Comparison of ENCODE assay signal across 1 cellular context in the genomic region with DNA sequence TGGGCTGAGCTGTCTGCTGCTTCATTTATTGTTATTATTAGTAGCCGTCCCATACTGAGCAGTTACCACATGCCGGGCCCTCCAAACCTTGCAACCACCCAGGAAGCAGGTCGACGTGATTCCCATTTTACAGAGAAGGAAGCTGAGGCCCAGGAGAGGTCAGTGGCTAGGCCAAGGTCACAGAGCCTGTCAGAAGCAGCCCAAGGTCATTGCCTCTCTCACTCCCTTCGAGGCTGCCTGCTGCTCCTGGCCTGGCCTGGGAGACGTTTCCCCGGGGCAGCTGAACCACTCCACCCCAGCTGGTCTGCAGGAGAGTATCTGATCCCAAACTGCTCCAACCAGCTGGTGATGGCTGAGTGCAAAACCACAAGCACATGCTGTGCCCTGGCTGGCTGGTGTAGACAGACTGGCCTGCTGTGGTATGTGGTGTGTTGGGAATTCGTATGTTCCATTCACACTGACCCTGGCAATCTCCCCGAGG.
TF ChIP-seq lines count a peak whose summit lies in the region.

No MANE protein-coding gene starts in this region.

TF ChIP-seq in GM23338, 12 proteins besides CTCF, POLR2A, EP300 and RAD21 (continued from another document):
- TF ChIP-seq, protein P1, sequence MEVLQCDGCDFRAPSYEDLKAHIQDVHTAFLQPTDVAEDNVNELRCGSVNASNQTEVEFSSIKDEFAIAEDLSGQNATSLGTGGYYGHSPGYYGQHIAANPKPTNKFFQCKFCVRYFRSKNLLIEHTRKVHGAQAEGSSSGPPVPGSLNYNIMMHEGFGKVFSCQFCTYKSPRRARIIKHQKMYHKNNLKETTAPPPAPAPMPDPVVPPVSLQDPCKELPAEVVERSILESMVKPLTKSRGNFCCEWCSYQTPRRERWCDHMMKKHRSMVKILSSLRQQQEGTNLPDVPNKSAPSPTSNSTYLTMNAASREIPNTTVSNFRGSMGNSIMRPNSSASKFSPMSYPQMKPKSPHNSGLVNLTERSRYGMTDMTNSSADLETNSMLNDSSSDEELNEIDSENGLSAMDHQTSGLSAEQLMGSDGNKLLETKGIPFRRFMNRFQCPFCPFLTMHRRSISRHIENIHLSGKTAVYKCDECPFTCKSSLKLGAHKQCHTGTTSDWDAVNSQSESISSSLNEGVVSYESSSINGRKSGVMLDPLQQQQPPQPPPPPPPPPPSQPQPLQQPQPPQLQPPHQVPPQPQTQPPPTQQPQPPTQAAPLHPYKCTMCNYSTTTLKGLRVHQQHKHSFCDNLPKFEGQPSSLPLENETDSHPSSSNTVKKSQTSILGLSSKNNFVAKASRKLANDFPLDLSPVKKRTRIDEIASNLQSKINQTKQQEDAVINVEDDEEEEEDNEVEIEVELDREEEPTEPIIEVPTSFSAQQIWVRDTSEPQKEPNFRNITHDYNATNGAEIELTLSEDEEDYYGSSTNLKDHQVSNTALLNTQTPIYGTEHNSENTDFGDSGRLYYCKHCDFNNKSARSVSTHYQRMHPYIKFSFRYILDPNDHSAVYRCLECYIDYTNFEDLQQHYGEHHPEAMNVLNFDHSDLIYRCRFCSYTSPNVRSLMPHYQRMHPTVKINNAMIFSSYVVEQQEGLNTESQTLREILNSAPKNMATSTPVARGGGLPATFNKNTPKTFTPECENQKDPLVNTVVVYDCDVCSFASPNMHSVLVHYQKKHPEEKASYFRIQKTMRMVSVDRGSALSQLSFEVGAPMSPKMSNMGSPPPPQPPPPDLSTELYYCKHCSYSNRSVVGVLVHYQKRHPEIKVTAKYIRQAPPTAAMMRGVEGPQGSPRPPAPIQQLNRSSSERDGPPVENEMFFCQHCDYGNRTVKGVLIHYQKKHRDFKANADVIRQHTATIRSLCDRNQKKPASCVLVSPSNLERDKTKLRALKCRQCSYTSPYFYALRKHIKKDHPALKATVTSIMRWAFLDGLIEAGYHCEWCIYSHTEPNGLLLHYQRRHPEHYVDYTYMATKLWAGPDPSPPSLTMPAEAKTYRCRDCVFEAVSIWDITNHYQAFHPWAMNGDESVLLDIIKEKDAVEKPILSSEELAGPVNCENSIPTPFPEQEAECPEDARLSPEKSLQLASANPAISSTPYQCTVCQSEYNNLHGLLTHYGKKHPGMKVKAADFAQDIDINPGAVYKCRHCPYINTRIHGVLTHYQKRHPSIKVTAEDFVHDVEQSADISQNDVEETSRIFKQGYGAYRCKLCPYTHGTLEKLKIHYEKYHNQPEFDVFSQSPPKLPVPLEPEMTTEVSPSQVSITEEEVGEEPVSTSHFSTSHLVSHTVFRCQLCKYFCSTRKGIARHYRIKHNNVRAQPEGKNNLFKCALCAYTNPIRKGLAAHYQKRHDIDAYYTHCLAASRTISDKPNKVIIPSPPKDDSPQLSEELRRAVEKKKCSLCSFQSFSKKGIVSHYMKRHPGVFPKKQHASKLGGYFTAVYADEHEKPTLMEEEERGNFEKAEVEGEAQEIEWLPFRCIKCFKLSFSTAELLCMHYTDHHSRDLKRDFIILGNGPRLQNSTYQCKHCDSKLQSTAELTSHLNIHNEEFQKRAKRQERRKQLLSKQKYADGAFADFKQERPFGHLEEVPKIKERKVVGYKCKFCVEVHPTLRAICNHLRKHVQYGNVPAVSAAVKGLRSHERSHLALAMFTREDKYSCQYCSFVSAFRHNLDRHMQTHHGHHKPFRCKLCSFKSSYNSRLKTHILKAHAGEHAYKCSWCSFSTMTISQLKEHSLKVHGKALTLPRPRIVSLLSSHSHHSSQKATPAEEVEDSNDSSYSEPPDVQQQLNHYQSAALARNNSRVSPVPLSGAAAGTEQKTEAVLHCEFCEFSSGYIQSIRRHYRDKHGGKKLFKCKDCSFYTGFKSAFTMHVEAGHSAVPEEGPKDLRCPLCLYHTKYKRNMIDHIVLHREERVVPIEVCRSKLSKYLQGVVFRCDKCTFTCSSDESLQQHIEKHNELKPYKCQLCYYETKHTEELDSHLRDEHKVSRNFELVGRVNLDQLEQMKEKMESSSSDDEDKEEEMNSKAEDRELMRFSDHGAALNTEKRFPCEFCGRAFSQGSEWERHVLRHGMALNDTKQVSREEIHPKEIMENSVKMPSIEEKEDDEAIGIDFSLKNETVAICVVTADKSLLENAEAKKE (CRISPR knock-in tag; IDR thresholded peaks at IDR 0.05): no peak
- no peak for TF ChIP-seq POLR2AphosphoS5 (IDR thresholded peaks at IDR 0.05; ENCODE audit: low read depth)
TF ChIP-seq in GM23338: peak in this region for 0.
